ENCODE assay signal across 1 cellular context in the genomic region with DNA sequence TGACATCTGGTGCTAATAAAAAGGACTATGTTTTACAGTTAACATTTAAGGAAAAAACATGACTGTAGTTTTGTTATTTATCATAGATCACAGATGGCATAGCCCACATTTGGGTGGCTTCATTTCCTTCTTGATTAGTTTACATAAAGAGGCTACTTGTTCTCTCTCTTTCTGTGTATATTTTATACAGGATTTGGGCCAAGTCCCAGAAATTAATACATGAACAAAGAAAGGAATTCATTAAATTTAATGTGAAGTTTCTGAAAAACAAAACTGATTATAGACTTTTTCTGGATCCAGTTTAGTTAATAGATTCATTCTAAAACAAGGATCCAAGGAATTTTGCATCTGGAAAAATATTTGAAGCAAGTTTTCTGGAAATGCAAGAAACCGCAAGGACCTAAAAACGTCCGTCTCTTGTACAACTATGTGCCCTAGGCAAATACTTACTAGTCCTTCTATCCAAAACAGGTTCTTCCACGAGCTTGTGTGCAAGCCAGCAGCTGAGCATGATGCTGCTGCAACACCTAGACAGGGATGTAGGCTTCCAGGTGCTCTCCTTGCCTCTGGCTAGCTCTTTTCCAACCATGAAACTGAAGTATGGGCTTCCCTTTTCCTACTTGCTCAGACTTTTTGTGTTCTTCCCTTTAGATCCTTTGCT.
TF ChIP-seq lines count a peak whose summit lies in the region.

No MANE protein-coding gene starts in this region.

TF ChIP-seq in H1, 55 proteins besides CTCF, POLR2A, EP300 and RAD21:
- TF ChIP-seq ATF2 (IDR thresholded peaks at IDR 0.05; ENCODE audit: low read length) (no peak), SP2 (IDR thresholded peaks at IDR 0.05; ENCODE audit: low read length) (no peak), NRF1 (IDR thresholded peaks at IDR 0.05; ENCODE audit: low read depth, low read length) (no peak), FOSL1 (IDR thresholded peaks at IDR 0.05; ENCODE audit: insufficient read depth, low read depth, low read length) (no peak)
- TF ChIP-seq, protein P1, sequence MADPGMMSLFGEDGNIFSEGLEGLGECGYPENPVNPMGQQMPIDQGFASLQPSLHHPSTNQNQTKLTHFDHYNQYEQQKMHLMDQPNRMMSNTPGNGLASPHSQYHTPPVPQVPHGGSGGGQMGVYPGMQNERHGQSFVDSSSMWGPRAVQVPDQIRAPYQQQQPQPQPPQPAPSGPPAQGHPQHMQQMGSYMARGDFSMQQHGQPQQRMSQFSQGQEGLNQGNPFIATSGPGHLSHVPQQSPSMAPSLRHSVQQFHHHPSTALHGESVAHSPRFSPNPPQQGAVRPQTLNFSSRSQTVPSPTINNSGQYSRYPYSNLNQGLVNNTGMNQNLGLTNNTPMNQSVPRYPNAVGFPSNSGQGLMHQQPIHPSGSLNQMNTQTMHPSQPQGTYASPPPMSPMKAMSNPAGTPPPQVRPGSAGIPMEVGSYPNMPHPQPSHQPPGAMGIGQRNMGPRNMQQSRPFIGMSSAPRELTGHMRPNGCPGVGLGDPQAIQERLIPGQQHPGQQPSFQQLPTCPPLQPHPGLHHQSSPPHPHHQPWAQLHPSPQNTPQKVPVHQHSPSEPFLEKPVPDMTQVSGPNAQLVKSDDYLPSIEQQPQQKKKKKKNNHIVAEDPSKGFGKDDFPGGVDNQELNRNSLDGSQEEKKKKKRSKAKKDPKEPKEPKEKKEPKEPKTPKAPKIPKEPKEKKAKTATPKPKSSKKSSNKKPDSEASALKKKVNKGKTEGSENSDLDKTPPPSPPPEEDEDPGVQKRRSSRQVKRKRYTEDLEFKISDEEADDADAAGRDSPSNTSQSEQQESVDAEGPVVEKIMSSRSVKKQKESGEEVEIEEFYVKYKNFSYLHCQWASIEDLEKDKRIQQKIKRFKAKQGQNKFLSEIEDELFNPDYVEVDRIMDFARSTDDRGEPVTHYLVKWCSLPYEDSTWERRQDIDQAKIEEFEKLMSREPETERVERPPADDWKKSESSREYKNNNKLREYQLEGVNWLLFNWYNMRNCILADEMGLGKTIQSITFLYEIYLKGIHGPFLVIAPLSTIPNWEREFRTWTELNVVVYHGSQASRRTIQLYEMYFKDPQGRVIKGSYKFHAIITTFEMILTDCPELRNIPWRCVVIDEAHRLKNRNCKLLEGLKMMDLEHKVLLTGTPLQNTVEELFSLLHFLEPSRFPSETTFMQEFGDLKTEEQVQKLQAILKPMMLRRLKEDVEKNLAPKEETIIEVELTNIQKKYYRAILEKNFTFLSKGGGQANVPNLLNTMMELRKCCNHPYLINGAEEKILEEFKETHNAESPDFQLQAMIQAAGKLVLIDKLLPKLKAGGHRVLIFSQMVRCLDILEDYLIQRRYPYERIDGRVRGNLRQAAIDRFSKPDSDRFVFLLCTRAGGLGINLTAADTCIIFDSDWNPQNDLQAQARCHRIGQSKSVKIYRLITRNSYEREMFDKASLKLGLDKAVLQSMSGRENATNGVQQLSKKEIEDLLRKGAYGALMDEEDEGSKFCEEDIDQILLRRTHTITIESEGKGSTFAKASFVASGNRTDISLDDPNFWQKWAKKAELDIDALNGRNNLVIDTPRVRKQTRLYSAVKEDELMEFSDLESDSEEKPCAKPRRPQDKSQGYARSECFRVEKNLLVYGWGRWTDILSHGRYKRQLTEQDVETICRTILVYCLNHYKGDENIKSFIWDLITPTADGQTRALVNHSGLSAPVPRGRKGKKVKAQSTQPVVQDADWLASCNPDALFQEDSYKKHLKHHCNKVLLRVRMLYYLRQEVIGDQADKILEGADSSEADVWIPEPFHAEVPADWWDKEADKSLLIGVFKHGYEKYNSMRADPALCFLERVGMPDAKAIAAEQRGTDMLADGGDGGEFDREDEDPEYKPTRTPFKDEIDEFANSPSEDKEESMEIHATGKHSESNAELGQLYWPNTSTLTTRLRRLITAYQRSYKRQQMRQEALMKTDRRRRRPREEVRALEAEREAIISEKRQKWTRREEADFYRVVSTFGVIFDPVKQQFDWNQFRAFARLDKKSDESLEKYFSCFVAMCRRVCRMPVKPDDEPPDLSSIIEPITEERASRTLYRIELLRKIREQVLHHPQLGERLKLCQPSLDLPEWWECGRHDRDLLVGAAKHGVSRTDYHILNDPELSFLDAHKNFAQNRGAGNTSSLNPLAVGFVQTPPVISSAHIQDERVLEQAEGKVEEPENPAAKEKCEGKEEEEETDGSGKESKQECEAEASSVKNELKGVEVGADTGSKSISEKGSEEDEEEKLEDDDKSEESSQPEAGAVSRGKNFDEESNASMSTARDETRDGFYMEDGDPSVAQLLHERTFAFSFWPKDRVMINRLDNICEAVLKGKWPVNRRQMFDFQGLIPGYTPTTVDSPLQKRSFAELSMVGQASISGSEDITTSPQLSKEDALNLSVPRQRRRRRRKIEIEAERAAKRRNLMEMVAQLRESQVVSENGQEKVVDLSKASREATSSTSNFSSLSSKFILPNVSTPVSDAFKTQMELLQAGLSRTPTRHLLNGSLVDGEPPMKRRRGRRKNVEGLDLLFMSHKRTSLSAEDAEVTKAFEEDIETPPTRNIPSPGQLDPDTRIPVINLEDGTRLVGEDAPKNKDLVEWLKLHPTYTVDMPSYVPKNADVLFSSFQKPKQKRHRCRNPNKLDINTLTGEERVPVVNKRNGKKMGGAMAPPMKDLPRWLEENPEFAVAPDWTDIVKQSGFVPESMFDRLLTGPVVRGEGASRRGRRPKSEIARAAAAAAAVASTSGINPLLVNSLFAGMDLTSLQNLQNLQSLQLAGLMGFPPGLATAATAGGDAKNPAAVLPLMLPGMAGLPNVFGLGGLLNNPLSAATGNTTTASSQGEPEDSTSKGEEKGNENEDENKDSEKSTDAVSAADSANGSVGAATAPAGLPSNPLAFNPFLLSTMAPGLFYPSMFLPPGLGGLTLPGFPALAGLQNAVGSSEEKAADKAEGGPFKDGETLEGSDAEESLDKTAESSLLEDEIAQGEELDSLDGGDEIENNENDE (IDR thresholded peaks at IDR 0.05; ENCODE audit: insufficient replicate concordance, low read length), result no peak
- TF ChIP-seq, protein P2, sequence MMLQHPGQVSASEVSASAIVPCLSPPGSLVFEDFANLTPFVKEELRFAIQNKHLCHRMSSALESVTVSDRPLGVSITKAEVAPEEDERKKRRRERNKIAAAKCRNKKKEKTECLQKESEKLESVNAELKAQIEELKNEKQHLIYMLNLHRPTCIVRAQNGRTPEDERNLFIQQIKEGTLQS (IDR thresholded peaks at IDR 0.05; ENCODE audit: insufficient read depth, low read depth, low read length), result no peak
